ENCODE assay signal across 8 cellular contexts in the genomic region with DNA sequence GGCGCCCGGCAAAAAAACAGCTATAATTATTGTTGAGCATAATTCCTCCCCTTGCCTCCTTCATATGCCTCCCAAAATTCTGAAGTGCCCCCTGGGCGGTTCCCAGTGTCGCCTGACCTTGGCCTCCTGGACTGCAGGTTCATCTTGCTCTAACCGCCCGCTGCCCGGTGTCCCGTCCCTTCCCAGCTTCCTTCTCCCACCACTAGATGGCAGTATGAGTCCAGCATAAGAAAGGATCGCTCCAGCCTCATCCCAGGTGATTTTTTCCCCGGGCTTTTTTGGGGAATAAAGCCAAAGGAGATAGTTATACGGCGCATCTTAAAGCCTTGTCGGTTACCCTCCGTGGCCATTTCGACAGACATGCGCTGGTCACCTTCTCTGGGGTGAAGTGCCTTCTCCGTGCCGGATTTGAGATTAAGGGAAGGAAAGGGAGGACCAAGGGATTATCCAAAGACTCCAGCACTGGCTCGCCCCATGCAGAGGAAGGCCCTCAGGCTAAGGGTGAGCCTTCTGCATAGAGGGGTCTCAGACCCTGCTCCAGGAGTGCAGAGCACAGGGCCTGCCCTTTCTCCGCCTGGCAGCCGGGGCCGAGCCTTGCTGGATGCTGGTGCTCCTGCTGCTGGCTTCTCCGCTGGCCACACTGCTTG. TPM values are rescaled to one million over a fixed set of nuclear protein-coding genes. Genes with fewer than 3 reads are reported as not detected.
A peak's percentile ranks its signal among the peaks of the same experiment; 100 is the strongest.
DNase-seq lines count a peak whose midpoint lies in the region; ATAC-seq and TF ChIP-seq lines count a peak whose summit lies in the region.

No MANE protein-coding gene starts in this region.

- H3K9me3 Mint-ChIP-seq in activated T-cell treated with anti-CD3 and anti-CD28 coated beads, Interleukin-2, amount 50 U/mL, for 24 hours: no peaks in the 10 kb centered on the region
- no peaks in the 10 kb centered on the region for H3K9me3 Mint-ChIP-seq in natural killer cell

- H3K4me3 Mint-ChIP-seq in activated T-cell treated with anti-CD3 and anti-CD28 coated beads, Interleukin-2, amount 50 U/mL, for 24 hours: no peak overlapping the region
- no peak overlapping the region for H3K4me3 Mint-ChIP-seq in natural killer cell

- H3K27me3 Mint-ChIP-seq in activated T-cell treated with anti-CD3 and anti-CD28 coated beads, Interleukin-2, amount 50 U/mL, for 24 hours: peaks cover 19% of the 10 kb centered on the region
- H3K27me3 Mint-ChIP-seq in natural killer cell (ENCODE audit: low read depth in 2 of 2): peaks cover 8 to 15% of the 10 kb centered on the region in 2 donors

- intact Hi-C loops in natural killer cell (cut with micrococcal nuclease): loop anchor here (1.0 to 10.0 kb wide), 3 partner anchors 259 to 841 kb away; no protein-coding TSS in a partner anchor
- intact Hi-C loops in thyroid gland (cut with DNase I): loop anchor here (5.0 kb wide), 1 partner anchor 559 kb away; a partner anchor contains a TSS

- peaks cover 7% of the 10 kb centered on the region for H3K4me1 Mint-ChIP-seq in activated T-cell treated with anti-CD3 and anti-CD28 coated beads, Interleukin-2, amount 50 U/mL, for 24 hours (ENCODE audit: low read depth)
- H3K4me1 Mint-ChIP-seq in natural killer cell: peaks cover 5 to 6% of the 10 kb centered on the region in 2 donors

- peak; percentile 73 to 90 (median 76) for ATAC-seq in natural killer cell
- ATAC-seq in GM18873 (IDR thresholded peaks at IDR 0.05; ENCODE audit: low FRiP score, unreplicated experiment): no peak

- TF ChIP-seq CTCF in fibroblast of mammary gland (conservative IDR thresholded peaks at IDR 0.05; ENCODE audit: control insufficient read depth, insufficient read depth, low read depth, low read length) (peak; percentile 87), natural killer cell (IDR thresholded peaks at IDR 0.05) (peak; percentile 95), thyroid gland (IDR thresholded peaks at IDR 0.05) (peak; percentile 62 to 90 (median 86))

- no peak overlapping the region for H3K27ac Mint-ChIP-seq in activated T-cell treated with anti-CD3 and anti-CD28 coated beads, Interleukin-2, amount 50 U/mL, for 24 hours
- H3K27ac Mint-ChIP-seq in natural killer cell: no peak overlapping the region

- DNase-seq in DMS79 (lab: John Stamatoyannopoulos, UW) (peak; percentile 6), HuH-7.5 (ENCODE audit: low spot score) (peak; percentile 50), OCI-M1 (lab: John Stamatoyannopoulos, UW) (peak; percentile 71), fibroblast of mammary gland (ENCODE audit: low read depth) (peak; percentile 67), natural killer cell (peak; percentile 39), thyroid gland (peak; percentile 66 to 68)
- peak; percentile 70 for DNase-seq in activated T-cell treated with anti-CD3 and anti-CD28 coated beads, Interleukin-2, amount 50 U/mL, for 24 hours

- H3K27me3 ChIP-seq in thyroid gland: no peaks in the 10 kb centered on the region

- no peaks in the 10 kb centered on the region for H3K36me3 Mint-ChIP-seq in activated T-cell treated with anti-CD3 and anti-CD28 coated beads, Interleukin-2, amount 50 U/mL, for 24 hours (ENCODE audit: low read depth)
- H3K36me3 Mint-ChIP-seq in natural killer cell: no peaks in the 10 kb centered on the region

- peaks cover 3 to 13% of the 10 kb centered on the region in 2 donors for H3K4me1 ChIP-seq in thyroid gland

- H3K27ac ChIP-seq in thyroid gland: no peak overlapping the region

- no peak for TF ChIP-seq POLR2A in thyroid gland (IDR thresholded peaks at IDR 0.05)

- no peaks in the 10 kb centered on the region for H3K9me3 ChIP-seq in thyroid gland

- no peak overlapping the region for H3K4me3 ChIP-seq in fibroblast of mammary gland (ENCODE audit: control insufficient read depth, low read depth, low read length)
- no peak overlapping the region for H3K4me3 ChIP-seq in thyroid gland (replicated peaks in 1 of 3)

- H3K36me3 ChIP-seq in thyroid gland: peaks cover 0 to 5% of the 10 kb centered on the region in 2 donors

- WGBS in thyroid gland, 2 donors: 13 to 17% methylated on average over 23 of the region's 23 CpGs

RNA-seq across cellular contexts. Expression of a gene that starts 45.8 kb away (rescaled TPM):
- total RNA-seq in natural killer cell (100 to 1,000 TPM; 565 to 669 (median 596) TPM), thyroid gland (100 to 1,000 TPM; 162 to 237 (median 202) TPM)

Comparison
In these comparisons a context has a peak if more than half of its experiments do, and no peak if none do; other contexts are left out.
1. DNase-seq: peak in every context shown above with its lines; median percentile 71 in OCI-M1; 70 in activated T-cell treated with anti-CD3 and anti-CD28 coated beads, Interleukin-2, amount 50 U/mL, for 24 hours; 67 in fibroblast of mammary gland; 67 in thyroid gland; 50 in HuH-7.5; 39 in natural killer cell; 6 in DMS79.